In the genomic region with DNA sequence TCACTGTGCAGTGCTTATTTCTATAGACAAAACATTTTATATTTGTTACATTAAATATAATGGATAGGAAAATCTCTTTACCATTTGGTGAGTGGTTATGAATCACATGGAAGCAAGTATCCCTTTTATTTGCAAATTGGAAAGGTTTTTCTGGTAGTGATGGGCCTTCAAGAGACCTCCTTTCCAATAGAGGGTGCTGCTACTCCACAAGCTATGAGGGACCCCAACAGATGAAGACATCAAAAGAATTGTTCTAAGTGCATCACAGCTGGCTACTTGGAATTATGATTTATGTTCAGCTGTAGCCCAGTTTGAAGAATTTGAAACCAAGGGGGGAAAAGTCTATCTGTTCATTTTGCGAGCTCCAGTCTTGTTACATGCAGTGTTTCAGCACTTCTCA, we compare ENCODE assay signal across 1 cellular context.
TF ChIP-seq lines count a peak whose summit lies in the region.

No MANE protein-coding gene starts in this region.

TF ChIP-seq in WTC11, 78 proteins besides CTCF, POLR2A, EP300 and RAD21 (continued from another document):
- TF ChIP-seq, protein P1, sequence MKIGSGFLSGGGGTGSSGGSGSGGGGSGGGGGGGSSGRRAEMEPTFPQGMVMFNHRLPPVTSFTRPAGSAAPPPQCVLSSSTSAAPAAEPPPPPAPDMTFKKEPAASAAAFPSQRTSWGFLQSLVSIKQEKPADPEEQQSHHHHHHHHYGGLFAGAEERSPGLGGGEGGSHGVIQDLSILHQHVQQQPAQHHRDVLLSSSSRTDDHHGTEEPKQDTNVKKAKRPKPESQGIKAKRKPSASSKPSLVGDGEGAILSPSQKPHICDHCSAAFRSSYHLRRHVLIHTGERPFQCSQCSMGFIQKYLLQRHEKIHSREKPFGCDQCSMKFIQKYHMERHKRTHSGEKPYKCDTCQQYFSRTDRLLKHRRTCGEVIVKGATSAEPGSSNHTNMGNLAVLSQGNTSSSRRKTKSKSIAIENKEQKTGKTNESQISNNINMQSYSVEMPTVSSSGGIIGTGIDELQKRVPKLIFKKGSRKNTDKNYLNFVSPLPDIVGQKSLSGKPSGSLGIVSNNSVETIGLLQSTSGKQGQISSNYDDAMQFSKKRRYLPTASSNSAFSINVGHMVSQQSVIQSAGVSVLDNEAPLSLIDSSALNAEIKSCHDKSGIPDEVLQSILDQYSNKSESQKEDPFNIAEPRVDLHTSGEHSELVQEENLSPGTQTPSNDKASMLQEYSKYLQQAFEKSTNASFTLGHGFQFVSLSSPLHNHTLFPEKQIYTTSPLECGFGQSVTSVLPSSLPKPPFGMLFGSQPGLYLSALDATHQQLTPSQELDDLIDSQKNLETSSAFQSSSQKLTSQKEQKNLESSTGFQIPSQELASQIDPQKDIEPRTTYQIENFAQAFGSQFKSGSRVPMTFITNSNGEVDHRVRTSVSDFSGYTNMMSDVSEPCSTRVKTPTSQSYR (CRISPR knock-in tag; IDR thresholded peaks at IDR 0.05), result no peak
- TF ChIP-seq SOX15 (CRISPR knock-in tag; IDR thresholded peaks at IDR 0.05), result no peak
